Comparison of ENCODE assay signal across 23 cellular contexts in genomic region chr4:186924723-186925122, GRCh38.
"Had no signal": no experiment of that assay in that cellular context is flagged by ENCODE, and none has a peak within 500 bp of the region (broad histone marks: within the 10 kb centered on the region; RNA-seq: fewer than 3 reads in every experiment).

No MANE protein-coding gene starts in this region.

- H3K4me3 ChIP-seq: coronary artery, esophagus squamous epithelium, heart left ventricle, mucosa of descending colon, transverse colon, vagina had no signal

- H3K36me3 ChIP-seq: brain microvascular endothelial cell, esophagus squamous epithelium, heart left ventricle, transverse colon, vagina had no signal

- H3K4me1 ChIP-seq: heart left ventricle, transverse colon had no signal

- H3K27ac ChIP-seq: brain microvascular endothelial cell, coronary artery, esophagus squamous epithelium, heart left ventricle, transverse colon, vagina had no signal

- DNase-seq: activated gamma-delta T cell treated with Interleukin-2 at 50 U/mL for 16 hours; activated T-cell treated with anti-CD3 and anti-CD28 coated beads, Interleukin-2, amount 50 U/mL, for 1 hour; aorta; brain microvascular endothelial cell; cerebellar nuclear complex; endodermal cell; esophagus squamous epithelium; heart left ventricle; left colon; mesendoderm; mucosa of descending colon; naive B cell; occipital lobe; posterior cingulate gyrus; stimulated activated CD4-positive, alpha-beta T cell treated with anti-CD3 and anti-CD28 coated beads, Interleukin-2, amount 100 ng/mL, for 48 hours; stimulated activated CD8-positive, alpha-beta memory T cell treated with anti-CD3 and anti-CD28 coated beads, Interleukin-4, amount 100 ng/mL, for 48 hours; stimulated activated naive B cell treated with anti-CD40 and anti-IgM and Interleukin-4, amounts not matched to agents 10 μg/mL and 1 μg/mL and 100 μg/mL, for 72 hours; T1000; transverse colon had no signal

- H3K9me3 ChIP-seq: esophagus squamous epithelium, mucosa of descending colon, transverse colon, vagina had no signal

- H3K27me3 ChIP-seq: brain microvascular endothelial cell, esophagus squamous epithelium, heart left ventricle, transverse colon, vagina had no signal

- ATAC-seq: heart left ventricle; left colon; mucosa of descending colon; sciatic nerve; stimulated activated naive B cell treated with anti-CD40 and anti-IgM and Interleukin-4, amounts not matched to agents 10 μg/mL and 1 μg/mL and 100 μg/mL, for 72 hours; WTC11 had no signal
